ENCODE assay signal across 22 cellular contexts in genomic region chr7:69608049-69608448, GRCh38. TPM values are rescaled to one million over a fixed set of nuclear protein-coding genes. Genes with fewer than 3 reads are reported as not detected.
DNase-seq lines count a peak whose midpoint lies in the region; ATAC-seq and TF ChIP-seq lines count a peak whose summit lies in the region.
"Had no signal": no experiment of that assay in that cellular context is flagged by ENCODE, and none has a peak within 500 bp of the region (broad histone marks: within the 10 kb centered on the region; RNA-seq: fewer than 3 reads in every experiment).

No MANE protein-coding gene starts in this region.

- no peak overlapping the region for H3K4me3 ChIP-seq in OCI-LY1 (ENCODE audit: low read depth, low read length, poor library complexity, severe bottlenecking)
- no peak overlapping the region for H3K4me3 ChIP-seq in gastrocnemius medialis
- H3K4me3 ChIP-seq: GM12878 had no signal

- peak; percentile 86 to 90 for ATAC-seq in gastrocnemius medialis
- no peak for ATAC-seq in GM21717 (IDR thresholded peaks at IDR 0.05; ENCODE audit: unreplicated experiment)
- ATAC-seq: GM12878 had no signal

- H3K36me3 ChIP-seq in OCI-LY1 (ENCODE audit: insufficient read depth, low read length): no peaks in the 10 kb centered on the region; the same call in 1 of the 2 replicates
- no peaks in the 10 kb centered on the region for H3K36me3 ChIP-seq in gastrocnemius medialis
- H3K36me3 ChIP-seq: BE2C had no signal

- H4K20me1 ChIP-seq in OCI-LY1 (ENCODE audit: insufficient read depth, low read length): peaks cover 8% of the 10 kb centered on the region; the same call in 1 of the 2 replicates

- no peaks in the 10 kb centered on the region for H3K9me2 ChIP-seq in OCI-LY1 (ENCODE audit: low read depth, low read length)

- TF ChIP-seq CTCF in OCI-LY1 (IDR thresholded peaks at IDR 0.05; ENCODE audit: low read length): no peak
- TF ChIP-seq CTCF in gastrocnemius medialis (IDR thresholded peaks at IDR 0.05 in 4 of 5, conservative IDR thresholded peaks at IDR 0.05 in 1 of 5): no peak

- no peak overlapping the region for H2AFZ ChIP-seq in OCI-LY1 (ENCODE audit: low read length)

- no peak for TF ChIP-seq POLR2A in gastrocnemius medialis (IDR thresholded peaks at IDR 0.05)

- peak overlapping the region; percentile 30; the same call in 1 of the 2 replicates for H3K4me2 ChIP-seq in OCI-LY1 (ENCODE audit: low read length)

- in situ Hi-C loops in gastrocnemius medialis (cut with MboI; ENCODE audit: low sequenced_read_pairs in 4 of 4): no loop called here

- peaks cover 99% of the 10 kb centered on the region for H3K4me1 ChIP-seq in OCI-LY1 (ENCODE audit: insufficient read depth, low read length, severe bottlenecking)
- H3K4me1 ChIP-seq in gastrocnemius medialis: peaks cover 9 to 16% of the 10 kb centered on the region in 2 donors

- H3K27ac ChIP-seq in OCI-LY1 (ENCODE audit: low read depth, low read length, poor library complexity, severe bottlenecking) (no peak overlapping the region), gastrocnemius medialis (no peak overlapping the region)
- H3K27ac ChIP-seq: 22Rv1 had no signal

- DNase-seq in DMS 273 (lab: John Stamatoyannopoulos, UW; ENCODE audit: unreplicated experiment) (peak; percentile 42), DMS 273 treated with DMSO at 0.1 percent for 48 hours (lab: John Stamatoyannopoulos, UW) (no peak), left kidney (ENCODE audit: low read depth, low spot score) (peak; percentile 56), gastrocnemius medialis (peak in 1 of 2 donors; percentile 30), NCI-H1417 treated with DMSO at 0.1 percent for 48 hours (lab: John Stamatoyannopoulos, UW) (no peak), anterior cingulate cortex (lab: John Stamatoyannopoulos, UW) (no peak)
- DNase-seq: AML-193; BE2C; C1 segment of cervical spinal cord; Calu3; CD4-positive, alpha-beta memory T cell; COR-L47; DMS79; EL; GDM1; GOT3; H7; HCEC 1CT had no signal

- H3K9ac ChIP-seq in OCI-LY1 (ENCODE audit: low read length): no peak overlapping the region

- intact Hi-C loops in gastrocnemius medialis (cut with DNase I; ENCODE audit: low total_unique reads): no loop called here

- no peaks in the 10 kb centered on the region for H3K9me3 ChIP-seq in OCI-LY1 (ENCODE audit: low read length)
- H3K9me3 ChIP-seq in gastrocnemius medialis: no peaks in the 10 kb centered on the region
- H3K9me3 ChIP-seq: BE2C had no signal

- no peaks in the 10 kb centered on the region for H3K27me3 ChIP-seq in OCI-LY1 (ENCODE audit: insufficient read depth, low read length)
- H3K27me3 ChIP-seq in gastrocnemius medialis: no peaks in the 10 kb centered on the region
- H3K27me3 ChIP-seq: BE2C had no signal

- no peaks in the 10 kb centered on the region for H3F3A ChIP-seq in OCI-LY1 (ENCODE audit: insufficient read depth, low read length)

- peaks cover 100% of the 10 kb centered on the region for H3K79me2 ChIP-seq in OCI-LY1 (ENCODE audit: insufficient read depth, low read length)

RNA-seq across cellular contexts. Expression of gene AUTS2, which starts 9.8 kb away (rescaled TPM):
- total RNA-seq in gastrocnemius medialis: 10 to 100 TPM in 2 of 4 donors, 1 to 10 TPM in 2; 2.5 to 16.2 (median 8.5) TPM
- total RNA-seq: Calu3 had no signal

Comparison
In these comparisons a context has a peak if more than half of its experiments do, and no peak if none do; other contexts are left out.
1. DNase-seq: peak in DMS 273 (single experiment) and left kidney (single experiment); none in DMS 273 treated with DMSO at 0.1 percent for 48 hours (single experiment), NCI-H1417 treated with DMSO at 0.1 percent for 48 hours (single experiment) and anterior cingulate cortex (0 of 58).